ENCODE assay signal across 14 cellular contexts in genomic region chr20:49705358-49705757, GRCh38. TPM values are rescaled to one million over a fixed set of nuclear protein-coding genes. Genes with fewer than 3 reads are reported as not detected.
DNase-seq lines count a peak whose midpoint lies in the region; ATAC-seq and TF ChIP-seq lines count a peak whose summit lies in the region.
"Had no signal": no experiment of that assay in that cellular context is flagged by ENCODE, and none has a peak within 500 bp of the region (broad histone marks: within the 10 kb centered on the region; RNA-seq: fewer than 3 reads in every experiment).

No MANE protein-coding gene starts in this region.

- no peaks in the 10 kb centered on the region for H3K27me3 Mint-ChIP-seq in activated CD4-positive, alpha-beta T cell treated with anti-CD3 and anti-CD28 coated beads for 36 hours
- H3K27me3 Mint-ChIP-seq in activated T-helper 2 cell treated with anti-CD3 and anti-CD28 coated beads, Interferon-gamma antibody, Interleukin-2, Interleukin-4, amounts not matched to agents 10 μg/mL and 5 μg/mL and 100 μg/mL, durations not matched to agents 14 hours and 24 hours and 36 hours (ENCODE audit: low read depth), result no peaks in the 10 kb centered on the region

- ATAC-seq in activated CD4-positive, alpha-beta T cell treated with anti-CD3 and anti-CD28 coated beads for 36 hours, result peak; percentile 21
- ATAC-seq in HG03280 (IDR thresholded peaks at IDR 0.05; ENCODE audit: unreplicated experiment), result peak; percentile 55
- no peak for ATAC-seq in GM21717 (IDR thresholded peaks at IDR 0.05; ENCODE audit: unreplicated experiment)
- ATAC-seq: SK-N-SH treated with all-trans-retinoic acid at 6 μM for 48 hours had no signal

- H3K36me3 ChIP-seq in spleen, result no peaks in the 10 kb centered on the region
- H3K36me3 ChIP-seq: suprapubic skin had no signal

- no peaks in the 10 kb centered on the region for H3K9me3 Mint-ChIP-seq in activated CD4-positive, alpha-beta T cell treated with anti-CD3 and anti-CD28 coated beads for 36 hours (ENCODE audit: low read depth)
- H3K9me3 Mint-ChIP-seq in activated T-helper 2 cell treated with anti-CD3 and anti-CD28 coated beads, Interferon-gamma antibody, Interleukin-2, Interleukin-4, amounts not matched to agents 10 μg/mL and 5 μg/mL and 100 μg/mL, durations not matched to agents 14 hours and 24 hours and 36 hours, result no peaks in the 10 kb centered on the region

- no peak overlapping the region for H3K4me3 Mint-ChIP-seq in activated CD4-positive, alpha-beta T cell treated with anti-CD3 and anti-CD28 coated beads for 36 hours
- no peak overlapping the region for H3K4me3 Mint-ChIP-seq in activated T-helper 2 cell treated with anti-CD3 and anti-CD28 coated beads, Interferon-gamma antibody, Interleukin-2, Interleukin-4, amounts not matched to agents 10 μg/mL and 5 μg/mL and 100 μg/mL, durations not matched to agents 14 hours and 24 hours and 36 hours (ENCODE audit: low read depth)

- TF ChIP-seq POLR2A in spleen (IDR thresholded peaks at IDR 0.05), result no peak

- peaks cover 56% of the 10 kb centered on the region for H3K4me1 Mint-ChIP-seq in activated CD4-positive, alpha-beta T cell treated with anti-CD3 and anti-CD28 coated beads for 36 hours
- peaks cover 37% of the 10 kb centered on the region for H3K4me1 Mint-ChIP-seq in activated T-helper 2 cell treated with anti-CD3 and anti-CD28 coated beads, Interferon-gamma antibody, Interleukin-2, Interleukin-4, amounts not matched to agents 10 μg/mL and 5 μg/mL and 100 μg/mL, durations not matched to agents 14 hours and 24 hours and 36 hours (ENCODE audit: low read depth)

- H3K27me3 ChIP-seq in spleen (replicated peaks in 1 of 7), result no peaks in the 10 kb centered on the region
- H3K27me3 ChIP-seq: suprapubic skin had no signal

- H3K9me3 ChIP-seq in spleen, result no peaks in the 10 kb centered on the region
- H3K9me3 ChIP-seq: suprapubic skin had no signal

- WGBS in spleen, 5 donors, result 48 to 81% (median 63%) methylated on average over 4 of the region's 4 CpGs

- peaks cover 17 to 98% (median 79%) of the 10 kb centered on the region in 6 donors for H3K4me1 ChIP-seq in spleen

- peak; percentile 27 for DNase-seq in activated CD4-positive, alpha-beta T cell treated with anti-CD3 and anti-CD28 coated beads for 36 hours
- no peak for DNase-seq in activated CD4-positive, alpha-beta T cell treated with anti-CD3 and anti-CD28 coated beads for 1 hour
- DNase-seq in activated T-helper 2 cell treated with anti-CD3 and anti-CD28 coated beads, Interferon-gamma antibody, Interleukin-2, Interleukin-4, amounts not matched to agents 10 μg/mL and 5 μg/mL and 100 μg/mL, durations not matched to agents 14 hours and 24 hours and 36 hours (ENCODE audit: low spot score), result no peak
- DNase-seq in spleen (no peak), NCI-H1417 treated with DMSO at 0.1 percent for 48 hours (lab: John Stamatoyannopoulos, UW) (no peak), amniotic stem cell (lab: John Stamatoyannopoulos, UW) (no peak)
- DNase-seq: activated CD4-positive, alpha-beta T cell treated with anti-CD3 and anti-CD28 coated beads, Interleukin-2, amount 50 U/mL, for 48 hours; cortex of kidney; IMR-90; NCI-H1694 treated with DMSO at 0.1 percent for 48 hours had no signal

- TF ChIP-seq CTCF in spleen (IDR thresholded peaks at IDR 0.05 in 8 of 11, conservative IDR thresholded peaks at IDR 0.05 in 3 of 11), result no peak

- H3K4me3 ChIP-seq in spleen, result peak overlapping the region in 1 of 8 donors; percentile 0
- H3K4me3 ChIP-seq: suprapubic skin had no signal

- peaks cover 8% of the 10 kb centered on the region for H3K36me3 Mint-ChIP-seq in activated CD4-positive, alpha-beta T cell treated with anti-CD3 and anti-CD28 coated beads for 36 hours (ENCODE audit: low read depth)
- peaks cover 13% of the 10 kb centered on the region for H3K36me3 Mint-ChIP-seq in activated T-helper 2 cell treated with anti-CD3 and anti-CD28 coated beads, Interferon-gamma antibody, Interleukin-2, Interleukin-4, amounts not matched to agents 10 μg/mL and 5 μg/mL and 100 μg/mL, durations not matched to agents 14 hours and 24 hours and 36 hours (ENCODE audit: low read depth)

- H3K27ac Mint-ChIP-seq in activated CD4-positive, alpha-beta T cell treated with anti-CD3 and anti-CD28 coated beads for 36 hours, result peak overlapping the region; percentile 63
- H3K27ac Mint-ChIP-seq in activated T-helper 2 cell treated with anti-CD3 and anti-CD28 coated beads, Interferon-gamma antibody, Interleukin-2, Interleukin-4, amounts not matched to agents 10 μg/mL and 5 μg/mL and 100 μg/mL, durations not matched to agents 14 hours and 24 hours and 36 hours, result peak overlapping the region; percentile 43

- CTCF ChIA-PET in activated CD4-positive, alpha-beta T cell treated with anti-CD3 and anti-CD28 coated beads for 36 hours (lab: Charles Lee), result no interaction called here

- intact Hi-C loops in activated CD4-positive, alpha-beta T cell treated with anti-CD3 and anti-CD28 coated beads for 36 hours (cut with DNase I, micrococcal nuclease), result no loop called here
- intact Hi-C loops in activated T-helper 2 cell treated with anti-CD3 and anti-CD28 coated beads, Interferon-gamma antibody, Interleukin-2, Interleukin-4, amounts not matched to agents 10 μg/mL and 5 μg/mL and 100 μg/mL, durations not matched to agents 14 hours and 24 hours and 36 hours (cut with micrococcal nuclease), result no loop called here
- intact Hi-C loops in spleen (cut with DNase I; ENCODE audit: low total_unique reads), result no loop called here

- H3K27ac ChIP-seq in spleen, result peak overlapping the region in 7 of 8 donors; percentile 11 to 99 (median 42)
- H3K27ac ChIP-seq: suprapubic skin had no signal

- POLR2A ChIA-PET in activated CD4-positive, alpha-beta T cell treated with anti-CD3 and anti-CD28 coated beads for 36 hours (lab: Charles Lee), result no interaction called here

RNA-seq across cellular contexts. Expression of gene B4GALT5, which starts 8.3 kb away (rescaled TPM):
- total RNA-seq in activated CD4-positive, alpha-beta T cell treated with anti-CD3 and anti-CD28 coated beads for 36 hours, result 10 to 100 TPM; 18.6 to 19.6 TPM
- 39.4 TPM in 2 replicates for total RNA-seq in activated T-helper 2 cell treated with anti-CD3 and anti-CD28 coated beads, Interferon-gamma antibody, Interleukin-2, Interleukin-4, amounts not matched to agents 10 μg/mL and 5 μg/mL and 100 μg/mL, durations not matched to agents 14 hours and 24 hours and 36 hours
- total RNA-seq in spleen, result 10 to 100 TPM; 41.1 to 79.0 (median 63.4) TPM
- 10 to 100 TPM in 1 of 3 donors, 1 to 10 TPM in 2; 3.9 to 15.7 (median 4.3) TPM for polyA plus RNA-seq in spleen
